In genomic region chr16:20807822-20808207, GRCh38 we compare ENCODE assay signal across 12 cellular contexts. TPM values are rescaled to one million over a fixed set of nuclear protein-coding genes. Genes with fewer than 3 reads are reported as not detected.
DNase-seq lines count a peak whose midpoint lies in the region; ATAC-seq and TF ChIP-seq lines count a peak whose summit lies in the region.
"Had no signal": no experiment of that assay in that cellular context is flagged by ENCODE, and none has a peak within 500 bp of the region (broad histone marks: within the 10 kb centered on the region; RNA-seq: fewer than 3 reads in every experiment).

No MANE protein-coding gene starts in this region.

- peaks cover 21% of the 10 kb centered on the region for H3K4me1 Mint-ChIP-seq in activated T-cell treated with anti-CD3 and anti-CD28 coated beads, Interleukin-2, amount 50 U/mL, for 72 hours (ENCODE audit: low read depth)
- H3K4me1 Mint-ChIP-seq in effector memory CD8-positive, alpha-beta T cell (ENCODE audit: low read depth in 2 of 2): peaks cover 13 to 25% of the 10 kb centered on the region in 2 donors
- H3K4me1 Mint-ChIP-seq in stimulated activated effector memory CD8-positive, alpha-beta T cell treated with anti-CD3 and anti-CD28 coated beads, Interleukin-12 subunit alpha, Interleukin-12 subunit beta, amount 100 ng/mL, for 72 hours: peaks cover 28% of the 10 kb centered on the region

- H3K4me3 Mint-ChIP-seq in activated T-cell treated with anti-CD3 and anti-CD28 coated beads, Interleukin-2, amount 50 U/mL, for 72 hours: peak overlapping the region; percentile 98 to 99
- peak overlapping the region; percentile 96 to 100 for H3K4me3 Mint-ChIP-seq in effector memory CD8-positive, alpha-beta T cell
- peak overlapping the region; percentile 99 for H3K4me3 Mint-ChIP-seq in stimulated activated effector memory CD8-positive, alpha-beta T cell treated with anti-CD3 and anti-CD28 coated beads, Interleukin-12 subunit alpha, Interleukin-12 subunit beta, amount 100 ng/mL, for 72 hours

- H3K36me3 ChIP-seq in PC-9 (ENCODE audit: low read depth): no peaks in the 10 kb centered on the region
- H3K36me3 ChIP-seq: brain microvascular endothelial cell, lower lobe of right lung had no signal

- no peaks in the 10 kb centered on the region for H3K9me2 ChIP-seq in PC-9 (ENCODE audit: insufficient read depth)

- H3K27ac Mint-ChIP-seq in activated T-cell treated with anti-CD3 and anti-CD28 coated beads, Interleukin-2, amount 50 U/mL, for 72 hours: peak overlapping the region; percentile 79
- H3K27ac Mint-ChIP-seq in effector memory CD8-positive, alpha-beta T cell: peak overlapping the region; percentile 88 to 96
- H3K27ac Mint-ChIP-seq in stimulated activated effector memory CD8-positive, alpha-beta T cell treated with anti-CD3 and anti-CD28 coated beads, Interleukin-12 subunit alpha, Interleukin-12 subunit beta, amount 100 ng/mL, for 72 hours: peak overlapping the region; percentile 99

- no peaks in the 10 kb centered on the region for H3K9me3 ChIP-seq in PC-9 (ENCODE audit: insufficient read depth, low read depth)
- H3K9me3 ChIP-seq: lower lobe of right lung had no signal

- no peaks in the 10 kb centered on the region for H4K20me1 ChIP-seq in PC-9 (ENCODE audit: insufficient read depth)

- H2AFZ ChIP-seq in PC-9: peak overlapping the region; percentile 97; the same call in 1 of the 2 replicates

- peaks cover 21% of the 10 kb centered on the region for H3F3A ChIP-seq in PC-9 (ENCODE audit: insufficient read depth, low read depth)

- POLR2A ChIA-PET in PC-9 (lab: Charles Lee; ENCODE audit: unreplicated experiment): no interaction called here

- CTCF ChIA-PET in PC-9 (lab: Charles Lee): no interaction called here

- H3K36me3 Mint-ChIP-seq in activated T-cell treated with anti-CD3 and anti-CD28 coated beads, Interleukin-2, amount 50 U/mL, for 72 hours (ENCODE audit: insufficient read depth in 2 of 2): peaks cover 1 to 8% of the 10 kb centered on the region in 2 donors
- H3K36me3 Mint-ChIP-seq in effector memory CD8-positive, alpha-beta T cell (ENCODE audit: insufficient read depth): peaks cover 10% of the 10 kb centered on the region
- H3K36me3 Mint-ChIP-seq in stimulated activated effector memory CD8-positive, alpha-beta T cell treated with anti-CD3 and anti-CD28 coated beads, Interleukin-12 subunit alpha, Interleukin-12 subunit beta, amount 100 ng/mL, for 72 hours: peaks cover 24% of the 10 kb centered on the region

- peaks cover 14% of the 10 kb centered on the region for H3K79me2 ChIP-seq in PC-9 (ENCODE audit: low read depth)

- no peak overlapping the region for H3K27ac ChIP-seq in PC-9

- no peaks in the 10 kb centered on the region for H3K27me3 ChIP-seq in PC-9 (ENCODE audit: insufficient read depth, low read depth)
- H3K27me3 ChIP-seq: brain microvascular endothelial cell had no signal

- intact Hi-C loops in PC-9 (cut with micrococcal nuclease; ENCODE audit: unreplicated experiment): loop anchor here (2.0 kb wide), 2 partner anchors 351 to 493 kb away; partner anchors contain the start of gene LDAF1
- intact Hi-C loops in posterior vena cava (cut with DNase I): loop anchor here in 1 of 2 donors (10.0 kb wide), 1 partner anchor 277 kb away; no protein-coding TSS in a partner anchor

- no peak for ATAC-seq in activated T-cell treated with anti-CD3 and anti-CD28 coated beads, Interleukin-2, amount 50 U/mL, for 72 hours (replicated peaks in 1 of 2)
- no peak for ATAC-seq in effector memory CD8-positive, alpha-beta T cell (replicated peaks)
- no peak for ATAC-seq in stimulated activated effector memory CD8-positive, alpha-beta T cell treated with anti-CD3 and anti-CD28 coated beads, Interleukin-12 subunit alpha, Interleukin-12 subunit beta, amount 100 ng/mL, for 72 hours
- ATAC-seq in GM21528 (IDR thresholded peaks at IDR 0.05; ENCODE audit: low FRiP score, unreplicated experiment) (no peak), HG03045 (IDR thresholded peaks at IDR 0.05; ENCODE audit: unreplicated experiment) (no peak)

- H3K4me1 ChIP-seq in PC-9 (replicated peaks; ENCODE audit: insufficient read depth): peaks cover 10% of the 10 kb centered on the region; the same call in 1 of the 2 replicates

- peak overlapping the region; percentile 77; the same call in 1 of the 2 replicates for H3K4me3 ChIP-seq in PC-9

- no peak for TF ChIP-seq CTCF in PC-9 (conservative IDR thresholded peaks at IDR 0.05)

- peak overlapping the region; percentile 91 for H3K4me2 ChIP-seq in PC-9

- no TSS peak for BruUV-seq in PC-9 (replicated peaks; lab: Mats Ljungman, UMichigan)

- no peaks in the 10 kb centered on the region for H3K27me3 Mint-ChIP-seq in activated T-cell treated with anti-CD3 and anti-CD28 coated beads, Interleukin-2, amount 50 U/mL, for 72 hours (ENCODE audit: low read depth)
- H3K27me3 Mint-ChIP-seq in effector memory CD8-positive, alpha-beta T cell: no peaks in the 10 kb centered on the region

- DNase-seq in activated T-cell treated with anti-CD3 and anti-CD28 coated beads, Interleukin-2, amount 50 U/mL, for 72 hours: no peak
- DNase-seq in activated T-cell treated with anti-CD3 and anti-CD28 coated beads for 4 hours (no peak), PC-9 (no peak), posterior vena cava (ENCODE audit: low spot score) (no peak)
- DNase-seq in effector memory CD8-positive, alpha-beta T cell: no peak
- no peak for DNase-seq in stimulated activated effector memory CD8-positive, alpha-beta T cell treated with anti-CD3 and anti-CD28 coated beads, Interleukin-12 subunit alpha, Interleukin-12 subunit beta, amount 100 ng/mL, for 72 hours (ENCODE audit: low spot score in 2 of 2)
- DNase-seq: activated CD4-positive, CD25-positive, alpha-beta regulatory T cell treated with anti-CD3 and anti-CD28 coated beads, Interleukin-2, amount 50 U/mL, for 72 hours; lower lobe of right lung; NK-92 treated with Interleukin-12 subunit alpha and Interleukin-12 subunit beta, amount 100 ng/mL, for 24 hours had no signal

- no peaks in the 10 kb centered on the region for H3K9me3 Mint-ChIP-seq in activated T-cell treated with anti-CD3 and anti-CD28 coated beads, Interleukin-2, amount 50 U/mL, for 72 hours
- no peaks in the 10 kb centered on the region for H3K9me3 Mint-ChIP-seq in effector memory CD8-positive, alpha-beta T cell
- H3K9me3 Mint-ChIP-seq in stimulated activated effector memory CD8-positive, alpha-beta T cell treated with anti-CD3 and anti-CD28 coated beads, Interleukin-12 subunit alpha, Interleukin-12 subunit beta, amount 100 ng/mL, for 72 hours: no peaks in the 10 kb centered on the region

RNA-seq across cellular contexts. Expression of gene REXO5, which starts 1.5 kb away (rescaled TPM):
- 10 to 100 TPM; 16.5 to 23.8 TPM for total RNA-seq in activated T-cell treated with anti-CD3 and anti-CD28 coated beads, Interleukin-2, amount 50 U/mL, for 72 hours
- total RNA-seq in PC-9 (2021) (9.5 and 13.2 TPM in 2 replicates), posterior vena cava (1 to 10 TPM; 1.0 to 2.2 TPM)

RNA-seq across cellular contexts. Expression of gene ERI2, which starts 1.5 kb away (rescaled TPM):
- 10 to 100 TPM; 20.8 to 24.7 TPM for total RNA-seq in activated T-cell treated with anti-CD3 and anti-CD28 coated beads, Interleukin-2, amount 50 U/mL, for 72 hours
- total RNA-seq in PC-9 (2021): 25.6 and 29.5 TPM in 2 replicates
- total RNA-seq in posterior vena cava: 10 to 100 TPM in 1 of 2 donors, 1 to 10 TPM in 1; 7.8 to 13.6 TPM

RNA-seq across cellular contexts. Expression of gene ACSM3, which starts 44.0 kb away (rescaled TPM):
- 10 to 100 TPM; 23.7 to 26.7 TPM for total RNA-seq in activated T-cell treated with anti-CD3 and anti-CD28 coated beads, Interleukin-2, amount 50 U/mL, for 72 hours
- 1.1 and 2.4 TPM in 2 replicates for total RNA-seq in PC-9 (2021)
- 1 to 10 TPM; 2.1 to 3.6 TPM for total RNA-seq in posterior vena cava
